In genomic region chr17:73580311-73580710, GRCh38 we compare ENCODE assay signal across 29 cellular contexts.
"Had no signal": no experiment of that assay in that cellular context is flagged by ENCODE, and none has a peak within 500 bp of the region (broad histone marks: within the 10 kb centered on the region; RNA-seq: fewer than 3 reads in every experiment).

No MANE protein-coding gene starts in this region.

- H3K36me3 ChIP-seq: neural progenitor cell, neutrophil, ovary, right lobe of liver, sigmoid colon, stomach, thoracic aorta, thyroid gland, tibial nerve, upper lobe of left lung, uterus had no signal

- H3K27ac ChIP-seq: neural progenitor cell, neutrophil, ovary, parathyroid adenoma, psoas muscle, right lobe of liver, sigmoid colon, stomach, thoracic aorta, thyroid gland, tibial nerve, upper lobe of left lung, uterus had no signal

- H3K36me3 Mint-ChIP-seq: naive B cell; natural killer cell; stimulated activated effector memory CD8-positive, alpha-beta T cell treated with anti-CD3 and anti-CD28 coated beads, Interleukin-12 subunit alpha, Interleukin-12 subunit beta, amount 100 ng/mL, for 72 hours; stimulated activated naive B cell treated with anti-CD40 and anti-IgM and Interleukin-4, amounts not matched to agents 10 μg/mL and 1 μg/mL and 100 μg/mL, for 72 hours had no signal

- H3K4me1 Mint-ChIP-seq: natural killer cell; stimulated activated effector memory CD8-positive, alpha-beta T cell treated with anti-CD3 and anti-CD28 coated beads, Interleukin-12 subunit alpha, Interleukin-12 subunit beta, amount 100 ng/mL, for 72 hours had no signal

- H3K4me3 ChIP-seq: neural progenitor cell, ovary, psoas muscle, right lobe of liver, sigmoid colon, stomach, thoracic aorta, thyroid gland, tibial nerve, upper lobe of left lung, uterus had no signal

- H3K9me3 ChIP-seq: neutrophil, ovary, psoas muscle, right lobe of liver, sigmoid colon, stomach, thoracic aorta, thyroid gland, tibial nerve, upper lobe of left lung, uterus had no signal

- H3K27ac Mint-ChIP-seq: natural killer cell; nephron; neural progenitor cell; progenitor cell of endocrine pancreas; stimulated activated effector memory CD8-positive, alpha-beta T cell treated with anti-CD3 and anti-CD28 coated beads, Interleukin-12 subunit alpha, Interleukin-12 subunit beta, amount 100 ng/mL, for 72 hours; stimulated activated naive B cell treated with anti-CD40 and anti-IgM and Interleukin-4, amounts not matched to agents 10 μg/mL and 1 μg/mL and 100 μg/mL, for 72 hours; stimulated activated naive CD8-positive, alpha-beta T cell treated with anti-CD3 and anti-CD28 coated beads, Interleukin-15, Interleukin-2, amounts not matched to agents 100 ng/mL and 50 ng/mL, for 24 hours had no signal

- H3K9me3 Mint-ChIP-seq: naive B cell; natural killer cell; nephron; neural progenitor cell; stimulated activated effector memory CD8-positive, alpha-beta T cell treated with anti-CD3 and anti-CD28 coated beads, Interleukin-12 subunit alpha, Interleukin-12 subunit beta, amount 100 ng/mL, for 72 hours; stimulated activated naive B cell treated with anti-CD40 and anti-IgM and Interleukin-4, amounts not matched to agents 10 μg/mL and 1 μg/mL and 100 μg/mL, for 72 hours; stimulated activated naive CD8-positive, alpha-beta T cell treated with anti-CD3 and anti-CD28 coated beads, Interleukin-15, Interleukin-2, amounts not matched to agents 100 ng/mL and 50 ng/mL, for 24 hours had no signal

- H3K4me3 Mint-ChIP-seq: natural killer cell; nephron; neural progenitor cell; stimulated activated effector memory CD8-positive, alpha-beta T cell treated with anti-CD3 and anti-CD28 coated beads, Interleukin-12 subunit alpha, Interleukin-12 subunit beta, amount 100 ng/mL, for 72 hours; stimulated activated naive B cell treated with anti-CD40 and anti-IgM and Interleukin-4, amounts not matched to agents 10 μg/mL and 1 μg/mL and 100 μg/mL, for 72 hours; stimulated activated naive CD8-positive, alpha-beta T cell treated with anti-CD3 and anti-CD28 coated beads, Interleukin-15, Interleukin-2, amounts not matched to agents 100 ng/mL and 50 ng/mL, for 24 hours had no signal

- DNase-seq: naive B cell; natural killer cell; nucleus accumbens; ovary; psoas muscle; right lobe of liver; sigmoid colon; small intestine; stimulated activated CD4-positive, alpha-beta T cell treated with anti-CD3 and anti-CD28 coated beads, Interleukin-15, amount 100 ng/mL, for 24 hours; stimulated activated CD4-positive, alpha-beta T cell treated with anti-CD3 and anti-CD28 coated beads, Interleukin-2, amount 100 ng/mL, for 24 hours; stimulated activated CD4-positive, alpha-beta T cell treated with anti-CD3 and anti-CD28 coated beads, Interleukin-2, amount 100 ng/mL, for 48 hours; stimulated activated CD4-positive, alpha-beta T cell treated with anti-CD3 and anti-CD28 coated beads, Interleukin-4, amount 100 ng/mL, for 24 hours; stimulated activated naive B cell treated with anti-CD40 and anti-IgM and Interleukin-4, amounts not matched to agents 10 μg/mL and 1 μg/mL and 100 μg/mL, for 72 hours; stimulated activated naive CD4-positive, alpha-beta T cell treated with Interleukin-2 at 50 U/mL for 16 hours; stomach; thyroid gland; trophoblast cell; upper lobe of left lung; uterus had no signal

- ATAC-seq: natural killer cell; psoas muscle; right cardiac atrium; right lobe of liver; stimulated activated effector memory CD8-positive, alpha-beta T cell treated with anti-CD3 and anti-CD28 coated beads, Interleukin-12 subunit alpha, Interleukin-12 subunit beta, amount 100 ng/mL, for 72 hours; stimulated activated naive B cell treated with anti-CD40 and anti-IgM and Interleukin-4, amounts not matched to agents 10 μg/mL and 1 μg/mL and 100 μg/mL, for 72 hours had no signal

- H3K4me1 ChIP-seq: neural progenitor cell, parathyroid adenoma, psoas muscle, right lobe of liver, sigmoid colon, stomach, thyroid gland, tibial nerve, upper lobe of left lung, uterus had no signal

- H3K27me3 ChIP-seq: neural progenitor cell, neutrophil, ovary, right lobe of liver, thyroid gland, tibial nerve, upper lobe of left lung, uterus had no signal

- H3K4me2 ChIP-seq: neural progenitor cell had no signal

- H2AFZ ChIP-seq: neural progenitor cell, parathyroid adenoma had no signal

- H3K27me3 Mint-ChIP-seq: naive B cell; stimulated activated naive B cell treated with anti-CD40 and anti-IgM and Interleukin-4, amounts not matched to agents 10 μg/mL and 1 μg/mL and 100 μg/mL, for 72 hours; stimulated activated naive CD8-positive, alpha-beta T cell treated with anti-CD3 and anti-CD28 coated beads, Interleukin-15, Interleukin-2, amounts not matched to agents 100 ng/mL and 50 ng/mL, for 24 hours had no signal

- H3K79me2 ChIP-seq: parathyroid adenoma had no signal
